In the genomic region with DNA sequence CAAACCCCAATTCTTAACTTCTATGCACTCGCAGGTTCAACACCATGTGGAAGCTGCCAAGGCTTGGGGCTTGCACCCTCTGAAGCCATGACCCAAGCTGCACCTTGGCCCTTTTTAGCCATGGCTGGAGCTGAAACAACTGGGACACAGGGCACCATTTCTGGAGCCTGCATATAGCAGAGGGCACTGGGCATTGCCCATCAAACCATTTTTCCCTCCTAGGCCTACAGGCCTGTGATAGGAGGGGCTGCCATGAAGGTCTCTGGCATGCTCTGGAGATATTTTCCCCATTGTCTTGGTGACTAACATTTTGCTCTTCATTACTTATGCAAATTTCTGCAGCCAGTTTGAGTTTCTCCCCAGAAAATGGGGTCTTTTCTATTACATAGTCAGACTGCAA, we compare ENCODE assay signal across 28 cellular contexts.
"Had no signal": no experiment of that assay in that cellular context is flagged by ENCODE, and none has a peak within 500 bp of the region (broad histone marks: within the 10 kb centered on the region; RNA-seq: fewer than 3 reads in every experiment).

No MANE protein-coding gene starts in this region.

- H3K27me3 ChIP-seq: stomach, suprapubic skin, testis, thyroid gland, tibial artery, tibial nerve, transverse colon, upper lobe of left lung, upper lobe of right lung, uterus, vagina had no signal

- H3K4me3 Mint-ChIP-seq: stimulated activated effector memory CD8-positive, alpha-beta T cell treated with anti-CD3 and anti-CD28 coated beads, Interleukin-12 subunit alpha, Interleukin-12 subunit beta, amount 100 ng/mL, for 72 hours; stimulated activated memory B cell treated with anti-CD40 and anti-IgM and Interleukin-4, amounts not matched to agents 10 μg/mL and 1 μg/mL and 100 μg/mL, for 72 hours; stimulated activated naive B cell treated with anti-CD40 and anti-IgM and Interleukin-4, amounts not matched to agents 10 μg/mL and 1 μg/mL and 100 μg/mL, for 72 hours; stimulated activated naive CD8-positive, alpha-beta T cell treated with anti-CD3 and anti-CD28 coated beads, Interleukin-15, amount 100 ng/mL, for 72 hours; stimulated activated naive CD8-positive, alpha-beta T cell treated with anti-CD3 and anti-CD28 coated beads, Interleukin-15, Interleukin-2, amounts not matched to agents 100 ng/mL and 50 ng/mL, for 24 hours; type B pancreatic cell had no signal

- H3K36me3 Mint-ChIP-seq: stimulated activated effector memory CD8-positive, alpha-beta T cell treated with anti-CD3 and anti-CD28 coated beads, Interleukin-12 subunit alpha, Interleukin-12 subunit beta, amount 100 ng/mL, for 72 hours; stimulated activated memory B cell treated with anti-CD40 and anti-IgM and Interleukin-4, amounts not matched to agents 10 μg/mL and 1 μg/mL and 100 μg/mL, for 72 hours; type B pancreatic cell had no signal

- H3K9me3 Mint-ChIP-seq: type B pancreatic cell had no signal

- H3K27ac ChIP-seq: stomach, suprapubic skin, testis, thoracic aorta, thyroid gland, tibial artery, tibial nerve, transverse colon, upper lobe of left lung, upper lobe of right lung, uterus, vagina had no signal

- H3K27ac Mint-ChIP-seq: stimulated activated effector memory CD8-positive, alpha-beta T cell treated with anti-CD3 and anti-CD28 coated beads, Interleukin-12 subunit alpha, Interleukin-12 subunit beta, amount 100 ng/mL, for 72 hours; stimulated activated memory B cell treated with anti-CD40 and anti-IgM and Interleukin-4, amounts not matched to agents 10 μg/mL and 1 μg/mL and 100 μg/mL, for 72 hours; stimulated activated naive B cell treated with anti-CD40 and anti-IgM and Interleukin-4, amounts not matched to agents 10 μg/mL and 1 μg/mL and 100 μg/mL, for 72 hours; stimulated activated naive CD8-positive, alpha-beta T cell treated with anti-CD3 and anti-CD28 coated beads, Interleukin-15, amount 100 ng/mL, for 72 hours; stimulated activated naive CD8-positive, alpha-beta T cell treated with anti-CD3 and anti-CD28 coated beads, Interleukin-15, Interleukin-2, amounts not matched to agents 100 ng/mL and 50 ng/mL, for 24 hours; type B pancreatic cell had no signal

- H3K4me1 Mint-ChIP-seq: stimulated activated effector memory CD8-positive, alpha-beta T cell treated with anti-CD3 and anti-CD28 coated beads, Interleukin-12 subunit alpha, Interleukin-12 subunit beta, amount 100 ng/mL, for 72 hours; stimulated activated memory B cell treated with anti-CD40 and anti-IgM and Interleukin-4, amounts not matched to agents 10 μg/mL and 1 μg/mL and 100 μg/mL, for 72 hours; stimulated activated naive B cell treated with anti-CD40 and anti-IgM and Interleukin-4, amounts not matched to agents 10 μg/mL and 1 μg/mL and 100 μg/mL, for 72 hours; stimulated activated naive CD8-positive, alpha-beta T cell treated with anti-CD3 and anti-CD28 coated beads, Interleukin-15, amount 100 ng/mL, for 72 hours had no signal

- H3K9me3 ChIP-seq: suprapubic skin, testis, thoracic aorta, thyroid gland, tibial artery, tibial nerve, transverse colon, upper lobe of right lung, uterus, vagina had no signal

- DNase-seq: stimulated activated CD4-positive, alpha-beta T cell treated with anti-CD3 and anti-CD28 coated beads, Interleukin-2, amount 100 ng/mL, for 48 hours; stimulated activated CD4-positive, alpha-beta T cell treated with anti-CD3 and anti-CD28 coated beads, Interleukin-4, amount 100 ng/mL, for 1 hour; stimulated activated CD4-positive, alpha-beta T cell treated with anti-CD3 and anti-CD28 coated beads, Interleukin-4, amount 100 ng/mL, for 24 hours; stimulated activated CD4-positive, alpha-beta T cell treated with anti-CD3 and anti-CD28 coated beads, Interleukin-4, amount 100 ng/mL, for 4 hours; stimulated activated CD8-positive, alpha-beta memory T cell treated with anti-CD3 and anti-CD28 coated beads, Interleukin-4, amount 100 ng/mL, for 48 hours; stimulated activated naive B cell treated with anti-CD40 and anti-IgM and Interleukin-4, amounts not matched to agents 10 μg/mL and 1 μg/mL and 100 μg/mL, for 72 hours; stimulated activated naive CD4-positive, alpha-beta T cell; stimulated activated naive CD4-positive, alpha-beta T cell treated with Interleukin-2 at 50 U/mL for 16 hours; stimulated activated naive CD8-positive, alpha-beta T cell treated with anti-CD3 and anti-CD28 coated beads, Interleukin-15, amount 100 ng/mL, for 72 hours; stimulated activated naive CD8-positive, alpha-beta T cell treated with anti-CD3 and anti-CD28 coated beads, Interleukin-15, Interleukin-2, amounts not matched to agents 100 U/mL and 50 U/mL, for 24 hours; stomach; substantia nigra; testis; thyroid gland; tibial artery; transverse colon; trophoblast cell; upper lobe of left lung; uterus had no signal

- H3K36me3 ChIP-seq: stomach, suprapubic skin, thoracic aorta, thyroid gland, tibial artery, tibial nerve, transverse colon, upper lobe of left lung, upper lobe of right lung, uterus, vagina had no signal

- H3K27me3 Mint-ChIP-seq: stimulated activated memory B cell treated with anti-CD40 and anti-IgM and Interleukin-4, amounts not matched to agents 10 μg/mL and 1 μg/mL and 100 μg/mL, for 72 hours; stimulated activated naive B cell treated with anti-CD40 and anti-IgM and Interleukin-4, amounts not matched to agents 10 μg/mL and 1 μg/mL and 100 μg/mL, for 72 hours; stimulated activated naive CD8-positive, alpha-beta T cell treated with anti-CD3 and anti-CD28 coated beads, Interleukin-15, amount 100 ng/mL, for 72 hours; stimulated activated naive CD8-positive, alpha-beta T cell treated with anti-CD3 and anti-CD28 coated beads, Interleukin-15, Interleukin-2, amounts not matched to agents 100 ng/mL and 50 ng/mL, for 24 hours; type B pancreatic cell had no signal

- H3K4me1 ChIP-seq: stomach, suprapubic skin, testis, thyroid gland, tibial artery, tibial nerve, transverse colon, upper lobe of left lung, upper lobe of right lung, uterus, vagina had no signal

- H3K4me3 ChIP-seq: stomach, suprapubic skin, testis, thoracic aorta, thyroid gland, tibial artery, tibial nerve, transverse colon, upper lobe of left lung, upper lobe of right lung, uterus, vagina had no signal
